Comparison of ENCODE assay signal across 16 cellular contexts in the genomic region with DNA sequence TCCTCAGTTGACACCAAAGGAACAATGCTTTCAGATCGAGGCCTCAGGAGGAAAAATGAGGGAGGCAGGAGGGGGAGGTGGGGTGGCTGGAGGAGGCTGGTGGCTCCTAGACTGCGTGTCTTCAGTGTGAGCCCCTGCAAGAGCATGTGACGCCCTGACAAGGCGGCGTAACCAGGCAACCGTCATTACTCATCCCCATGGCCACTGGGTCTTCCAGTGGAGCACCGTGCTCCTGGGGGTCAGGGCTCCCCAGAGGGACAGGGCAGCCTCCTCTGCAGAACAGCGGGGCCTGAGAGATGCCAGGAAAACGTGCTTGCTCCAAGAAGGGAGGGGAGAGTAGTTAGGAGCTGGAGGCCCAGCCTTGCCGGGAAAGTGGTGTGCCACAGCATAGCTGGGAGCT.
DNase-seq lines count a peak whose midpoint lies in the region; TF ChIP-seq lines count a peak whose summit lies in the region.
"Had no signal": no experiment of that assay in that cellular context is flagged by ENCODE, and none has a peak within 500 bp of the region (broad histone marks: within the 10 kb centered on the region; RNA-seq: fewer than 3 reads in every experiment).

No MANE protein-coding gene starts in this region.

- H3K27me3 Mint-ChIP-seq in HFFc6 (ENCODE audit: insufficient read depth): peaks cover 1% of the 10 kb centered on the region; the same call in 1 of the 2 replicates

- H3K36me3 Mint-ChIP-seq in HFFc6 (ENCODE audit: low read depth): no peaks in the 10 kb centered on the region; the same call in 1 of the 2 replicates
- H3K36me3 Mint-ChIP-seq: CD14-positive monocyte had no signal

- H3K27ac ChIP-seq in smooth muscle cell (ENCODE audit: low read depth): no peak overlapping the region
- H3K27ac ChIP-seq: psoas muscle had no signal

- H3K27me3 ChIP-seq in smooth muscle cell (ENCODE audit: low read depth): no peaks in the 10 kb centered on the region

- TF ChIP-seq CTCF in HFFc6 (IDR thresholded peaks at IDR 0.05): no peak
- TF ChIP-seq CTCF in smooth muscle cell (IDR thresholded peaks at IDR 0.05; ENCODE audit: borderline replicate concordance, insufficient read depth, poor library complexity, severe bottlenecking): no peak

- H3K4me1 ChIP-seq in smooth muscle cell (ENCODE audit: low read depth): peaks cover 5% of the 10 kb centered on the region
- H3K4me1 ChIP-seq: psoas muscle had no signal

- peak overlapping the region; percentile 74; the same call in 1 of the 2 replicates for H3K27ac Mint-ChIP-seq in HFFc6
- H3K27ac Mint-ChIP-seq: CD14-positive monocyte, IgD-negative memory B cell, mesothelial cell of epicardium had no signal

- no peaks in the 10 kb centered on the region for H3K79me2 ChIP-seq in smooth muscle cell (ENCODE audit: low read depth)

- H3K9me3 Mint-ChIP-seq in HFFc6: no peaks in the 10 kb centered on the region
- H3K9me3 Mint-ChIP-seq: mesothelial cell of epicardium had no signal

- H3K4me3 Mint-ChIP-seq in HFFc6: no peak overlapping the region; the same call in 1 of the 2 replicates
- H3K4me3 Mint-ChIP-seq: CD14-positive monocyte, IgD-negative memory B cell, mesothelial cell of epicardium had no signal

- 37% methylated on average over 10 of the region's 10 CpGs for WGBS in smooth muscle cell (ENCODE audit: low lambda C conversion rate)

- H2AFZ ChIP-seq in smooth muscle cell (ENCODE audit: low read depth): no peak overlapping the region

- DNase-seq in HFFc6 (no peak), astrocyte of the hippocampus (ENCODE audit: low read depth, low spot score) (peak; percentile 48), islet precursor cell (peak; percentile 67), smooth muscle cell (lab: John Stamatoyannopoulos, UW; ENCODE audit: unreplicated experiment) (peak; percentile 7), COR-L47 (lab: John Stamatoyannopoulos, UW) (no peak), NOMO-1 treated with dmso at 0.1 percent for 144 hours (lab: John Stamatoyannopoulos, UW; ENCODE audit: unreplicated experiment) (no peak), NCI-H2171 (lab: John Stamatoyannopoulos, UW) (no peak)
- DNase-seq: activated CD4-positive, alpha-beta T cell treated with anti-CD3 and anti-CD28 coated beads, Interleukin-2, amount 50 U/mL, for 48 hours; NCI-H1417 treated with DMSO at 0.1 percent for 48 hours; NCI-H524 treated with DMSO at 0.1 percent for 48 hours; psoas muscle; stimulated activated naive CD4-positive, alpha-beta T cell; T1000 had no signal

- H3K36me3 ChIP-seq in smooth muscle cell (ENCODE audit: low read depth): no peaks in the 10 kb centered on the region

- H3K9ac ChIP-seq in smooth muscle cell (ENCODE audit: low read depth): no peak overlapping the region

- H3K4me3 ChIP-seq in smooth muscle cell: no peak overlapping the region
- H3K4me3 ChIP-seq: psoas muscle had no signal

- H4K20me1 ChIP-seq in smooth muscle cell (ENCODE audit: low read depth): peaks cover 7% of the 10 kb centered on the region

- H3K9me3 ChIP-seq in smooth muscle cell (replicated peaks; ENCODE audit: low read depth): no peaks in the 10 kb centered on the region
- H3K9me3 ChIP-seq: psoas muscle had no signal

- H3K4me1 Mint-ChIP-seq in HFFc6 (ENCODE audit: low read depth): peaks cover 20% of the 10 kb centered on the region
- H3K4me1 Mint-ChIP-seq: CD14-positive monocyte, IgD-negative memory B cell had no signal

- no peak overlapping the region for H3K4me2 ChIP-seq in smooth muscle cell

- no peaks in the 10 kb centered on the region for H3F3A ChIP-seq in smooth muscle cell (ENCODE audit: low read depth)

Comparison
In these comparisons a context has a peak if more than half of its experiments do, and no peak if none do; other contexts are left out.
1. DNase-seq: peak in astrocyte of the hippocampus (single experiment), islet precursor cell (single experiment) and smooth muscle cell (single experiment); none in HFFc6 (single experiment), COR-L47 (single experiment), NOMO-1 treated with dmso at 0.1 percent for 144 hours (single experiment) and NCI-H2171 (single experiment).